15 cellular contexts compared by ENCODE assay signal in genomic region chr14:91496790-91497189, GRCh38. TPM values are rescaled to one million over a fixed set of nuclear protein-coding genes. Genes with fewer than 3 reads are reported as not detected.
DNase-seq lines count a peak whose midpoint lies in the region; ATAC-seq, FAIRE-seq and TF ChIP-seq lines count a peak whose summit lies in the region.
"Had no signal": no experiment of that assay in that cellular context is flagged by ENCODE, and none has a peak within 500 bp of the region (broad histone marks: within the 10 kb centered on the region; RNA-seq: fewer than 3 reads in every experiment).

No MANE protein-coding gene starts in this region.

- H3K9me2 ChIP-seq in GM23338 (ENCODE audit: insufficient read depth) = no peaks in the 10 kb centered on the region

- no peak overlapping the region for H3K4me3 ChIP-seq in GM23338
- no peak overlapping the region for H3K4me3 ChIP-seq in mucosa of descending colon
- H3K4me3 ChIP-seq in neuronal stem cell (ENCODE audit: low read length in 2 of 2) = no peak overlapping the region
- H3K4me3 ChIP-seq: right atrium auricular region had no signal

- H2BK15ac ChIP-seq in neuronal stem cell (ENCODE audit: low read length) = no peak overlapping the region

- H3K27me3 Mint-ChIP-seq in CD14-positive monocyte (ENCODE audit: low read depth in 3 of 3) (no peaks in the 10 kb centered on the region), GM23338 (ENCODE audit: insufficient read depth, low read depth, poor library complexity) (no peaks in the 10 kb centered on the region)
- H3K27me3 Mint-ChIP-seq in activated naive CD8-positive, alpha-beta T cell treated with anti-CD3 and anti-CD28 coated beads for 36 hours = no peaks in the 10 kb centered on the region

- peaks cover 100% of the 10 kb centered on the region for H3K79me2 ChIP-seq in GM23338 (replicated peaks; ENCODE audit: insufficient read depth)

- no peak overlapping the region for H3K9ac ChIP-seq in neuronal stem cell (ENCODE audit: low read depth, low read length, poor library complexity)

- no peak overlapping the region for H3K23ac ChIP-seq in neuronal stem cell (ENCODE audit: low read depth, low read length, poor library complexity)

- no peaks in the 10 kb centered on the region for H3K36me3 ChIP-seq in GM23338 (ENCODE audit: insufficient read depth)
- H3K36me3 ChIP-seq in mucosa of descending colon (ENCODE audit: low read depth) = no peaks in the 10 kb centered on the region
- peaks cover 0 to 57% of the 10 kb centered on the region in 2 donors for H3K36me3 ChIP-seq in neuronal stem cell (replicated peaks in 1 of 2; ENCODE audit: control insufficient read depth in 2 of 2, insufficient read depth in 2 of 2, low read length in 2 of 2)
- H3K36me3 ChIP-seq: right atrium auricular region had no signal

- no peak overlapping the region for H3K4ac ChIP-seq in neuronal stem cell (ENCODE audit: low read length)

- DNase-seq in CD14-positive monocyte (ENCODE audit: low spot score) (no peak), GM23338 (ENCODE audit: low spot score) (peak; percentile 5), mucosa of descending colon (no peak), D721Med (ENCODE audit: insufficient read length, low spot score) (no peak), neuronal stem cell (ENCODE audit: low spot score) (no peak), DMS153 treated with DMSO at 0.1 percent for 48 hours (lab: John Stamatoyannopoulos, UW; ENCODE audit: unreplicated experiment) (no peak)
- DNase-seq in activated naive CD8-positive, alpha-beta T cell treated with anti-CD3 and anti-CD28 coated beads for 36 hours = no peak
- DNase-seq: DMS 273 treated with DMSO at 0.1 percent for 48 hours, foreskin melanocyte, left ventricle myocardium superior, NCI-H1930, Right ventricle myocardium superior, WERI-Rb-1 had no signal

- WGBS in neuronal stem cell (ENCODE audit: extremely low coverage in 2 of 2, insufficient read length in 2 of 2, insufficient replicate concordance in 1 of 2), 2 donors = no CpG with 5 or more reads among the region's 1 CpG

- H3K27ac Mint-ChIP-seq in CD14-positive monocyte (peak overlapping the region; percentile 4 to 92 (median 87)), GM23338 (no peak overlapping the region; the same call in 1 of the 2 replicates)
- H3K27ac Mint-ChIP-seq in activated naive CD8-positive, alpha-beta T cell treated with anti-CD3 and anti-CD28 coated beads for 36 hours = peak overlapping the region; percentile 63

- peaks cover 53% of the 10 kb centered on the region for H3K4me1 Mint-ChIP-seq in CD14-positive monocyte
- H3K4me1 Mint-ChIP-seq in GM23338 = peaks cover 26% of the 10 kb centered on the region
- H3K4me1 Mint-ChIP-seq in activated naive CD8-positive, alpha-beta T cell treated with anti-CD3 and anti-CD28 coated beads for 36 hours = peaks cover 71% of the 10 kb centered on the region

- intact Hi-C loops in CD14-positive monocyte (cut with micrococcal nuclease) = loop anchor here in 1 of 2 donors (10.0 kb wide), 1 partner anchor 172 kb away; no protein-coding TSS in a partner anchor
- intact Hi-C loops in mucosa of descending colon (cut with DNase I, micrococcal nuclease) = no loop called here

- H3K27ac ChIP-seq in GM23338 (ENCODE audit: low read depth) (peak overlapping the region; percentile 22; the same call in 1 of the 2 replicates), neuronal stem cell (replicated peaks; ENCODE audit: low read length) (no peak overlapping the region)
- H3K27ac ChIP-seq: right atrium auricular region, WERI-Rb-1 had no signal

- H3K9me3 Mint-ChIP-seq in CD14-positive monocyte = no peaks in the 10 kb centered on the region
- no peaks in the 10 kb centered on the region for H3K9me3 Mint-ChIP-seq in GM23338
- no peaks in the 10 kb centered on the region for H3K9me3 Mint-ChIP-seq in activated naive CD8-positive, alpha-beta T cell treated with anti-CD3 and anti-CD28 coated beads for 36 hours

- no peak for FAIRE-seq in D721Med (lab: Jason Lieb, UNC)

- H2BK120ac ChIP-seq in neuronal stem cell (ENCODE audit: low read depth, low read length) = no peak overlapping the region

- H3K27me3 ChIP-seq in GM23338 (ENCODE audit: insufficient read depth) (no peaks in the 10 kb centered on the region), neuronal stem cell (ENCODE audit: control insufficient read depth in 3 of 3, insufficient read depth in 3 of 3, low read depth in 1 of 3, low read length in 3 of 3) (no peaks in the 10 kb centered on the region)
- H3K27me3 ChIP-seq: right atrium auricular region had no signal

- H4K91ac ChIP-seq in neuronal stem cell (ENCODE audit: low read depth, low read length, poor library complexity) = no peak overlapping the region

- H2BK5ac ChIP-seq in neuronal stem cell (ENCODE audit: low read length) = no peak overlapping the region

- H4K8ac ChIP-seq in neuronal stem cell (ENCODE audit: low read depth, low read length) = no peak overlapping the region

- H2AK5ac ChIP-seq in neuronal stem cell (ENCODE audit: low read depth, low read length) = no peak overlapping the region

- H3K4me1 ChIP-seq in GM23338 (ENCODE audit: insufficient read depth) (peaks cover 11% of the 10 kb centered on the region; the same call in 1 of the 2 replicates), mucosa of descending colon (ENCODE audit: low read depth) (peaks cover 59% of the 10 kb centered on the region), neuronal stem cell (ENCODE audit: control insufficient read depth in 2 of 2, insufficient read depth in 1 of 2, low read depth in 1 of 2, low read length in 2 of 2) (no peaks in the 10 kb centered on the region)

- no peak overlapping the region for H3K18ac ChIP-seq in neuronal stem cell (ENCODE audit: low read length)

- H3K14ac ChIP-seq in neuronal stem cell (ENCODE audit: low read length) = no peak overlapping the region

- H4K20me1 ChIP-seq in GM23338 (replicated peaks; ENCODE audit: insufficient read depth) = peaks cover 94% of the 10 kb centered on the region

- H3K9me3 ChIP-seq in mucosa of descending colon = no peaks in the 10 kb centered on the region
- no peaks in the 10 kb centered on the region for H3K9me3 ChIP-seq in neuronal stem cell (replicated peaks in 1 of 2; ENCODE audit: control insufficient read depth in 2 of 2, insufficient read depth in 1 of 2, low read depth in 1 of 2, low read length in 2 of 2)
- H3K9me3 ChIP-seq: right atrium auricular region had no signal

- H2BK12ac ChIP-seq in neuronal stem cell (ENCODE audit: low read length) = no peak overlapping the region

- peaks cover 11 to 25% of the 10 kb centered on the region in 2 donors for H3K36me3 Mint-ChIP-seq in CD14-positive monocyte
- peaks cover 26% of the 10 kb centered on the region for H3K36me3 Mint-ChIP-seq in GM23338 (ENCODE audit: low read depth)
- peaks cover 56% of the 10 kb centered on the region for H3K36me3 Mint-ChIP-seq in activated naive CD8-positive, alpha-beta T cell treated with anti-CD3 and anti-CD28 coated beads for 36 hours

- H3F3A ChIP-seq in GM23338 (replicated peaks; ENCODE audit: low read depth) = no peaks in the 10 kb centered on the region

- no peak for TF ChIP-seq CTCF in CD14-positive monocyte (IDR thresholded peaks at IDR 0.05)
- TF ChIP-seq CTCF in GM23338 (conservative IDR thresholded peaks at IDR 0.05; ENCODE audit: low read depth in 2 of 2) = no peak
- TF ChIP-seq CTCF in mucosa of descending colon (IDR thresholded peaks at IDR 0.05) = no peak
- no peak for TF ChIP-seq CTCF in D721Med (IDR thresholded peaks at IDR 0.05; ENCODE audit: insufficient read depth, missing control alignments)

- H3K79me1 ChIP-seq in neuronal stem cell (ENCODE audit: low read depth, low read length) = no peaks in the 10 kb centered on the region

- H3K4me3 Mint-ChIP-seq in CD14-positive monocyte (no peak overlapping the region), GM23338 (no peak overlapping the region)
- no peak overlapping the region for H3K4me3 Mint-ChIP-seq in activated naive CD8-positive, alpha-beta T cell treated with anti-CD3 and anti-CD28 coated beads for 36 hours

- no peak for ATAC-seq in GM23338
- peak; percentile 50 for ATAC-seq in mucosa of descending colon
- no peak for ATAC-seq in HG03159 (IDR thresholded peaks at IDR 0.05; ENCODE audit: unreplicated experiment)
- ATAC-seq: left ventricle myocardium superior had no signal

- H3K4me2 ChIP-seq in GM23338 = no peak overlapping the region
- H3K4me2 ChIP-seq in neuronal stem cell (ENCODE audit: insufficient read depth, low read length, poor library complexity, severe bottlenecking) = no peak overlapping the region

- H2AFZ ChIP-seq in GM23338 = no peak overlapping the region
- no peak overlapping the region for H2AFZ ChIP-seq in neuronal stem cell (ENCODE audit: low read length)

TF ChIP-seq in GM23338, 12 proteins besides CTCF, POLR2A, EP300 and RAD21 (continues in another document):
- TF ChIP-seq POLR2AphosphoS5 (IDR thresholded peaks at IDR 0.05; ENCODE audit: low read depth) (no peak), NANOG (IDR thresholded peaks at IDR 0.05; ENCODE audit: borderline replicate concordance) (no peak), EZH2phosphoT487 (IDR thresholded peaks at IDR 0.05; ENCODE audit: unreplicated experiment) (no peak)

RNA-seq across cellular contexts. Expression of gene PPP4R3A, which starts 13.3 kb away (rescaled TPM):
- polyA plus RNA-seq in CD14-positive monocyte = 10 to 100 TPM; 31.4 to 41.2 TPM
- total RNA-seq in GM23338 (2014; rRNA removed; shearing (Covaris generic)) = 105 and 128 TPM in 2 replicates
- 45.8 and 50.3 TPM in 2 replicates for polyA plus RNA-seq in GM23338 (2016; fragmentation: Nextera tagmentation; extraction: Ambion mirVana)
- 100 to 1,000 TPM; 122 TPM for total RNA-seq in activated naive CD8-positive, alpha-beta T cell treated with anti-CD3 and anti-CD28 coated beads for 36 hours
- 100 to 1,000 TPM in 2 of 3 donors, 10 to 100 TPM in 1; 85.6 to 116 (median 115) TPM for total RNA-seq in mucosa of descending colon
- polyA plus RNA-seq in neuronal stem cell (2013, experiment 1 of 2) = 58.3 TPM
- 58.7 TPM for polyA plus RNA-seq in neuronal stem cell (2013, experiment 2 of 2)
